Comparison of ENCODE assay signal across 18 cellular contexts in genomic region chr20:4056880-4057279, GRCh38. TPM values are rescaled to one million over a fixed set of nuclear protein-coding genes. Genes with fewer than 3 reads are reported as not detected.
DNase-seq lines count a peak whose midpoint lies in the region; ATAC-seq and TF ChIP-seq lines count a peak whose summit lies in the region.
"Had no signal": no experiment of that assay in that cellular context is flagged by ENCODE, and none has a peak within 500 bp of the region (broad histone marks: within the 10 kb centered on the region; RNA-seq: fewer than 3 reads in every experiment).

No MANE protein-coding gene starts in this region.

- H3K27ac ChIP-seq in RWPE1: peak overlapping the region; percentile 68
- H3K27ac ChIP-seq: A549 had no signal

- H3K4me1 Mint-ChIP-seq in activated CD4-positive, alpha-beta T cell treated with anti-CD3 and anti-CD28 coated beads, Interleukin-2, amount 10 ng/mL, durations not matched to agents 7 days and 5 days: peaks cover 23% of the 10 kb centered on the region

- CTCF ChIA-PET in activated CD4-positive, alpha-beta T cell treated with anti-CD3 and anti-CD28 coated beads, Interleukin-2, amount 10 ng/mL, durations not matched to agents 7 days and 5 days (lab: Charles Lee): interaction anchor here (0.9 to 1.7 kb wide), 3 partner anchors 11 to 66 kb away, joined by 4 to 8 read pairs (median 5); no protein-coding TSS in a partner anchor
- CTCF ChIA-PET in RWPE1 (lab: Yijun Ruan, JAX): no interaction called here

- H3K27me3 Mint-ChIP-seq in activated CD4-positive, alpha-beta T cell treated with anti-CD3 and anti-CD28 coated beads, Interleukin-2, amount 10 ng/mL, durations not matched to agents 7 days and 5 days: peaks cover 5% of the 10 kb centered on the region

- no peaks in the 10 kb centered on the region for H3K36me3 Mint-ChIP-seq in activated CD4-positive, alpha-beta T cell treated with anti-CD3 and anti-CD28 coated beads, Interleukin-2, amount 10 ng/mL, durations not matched to agents 7 days and 5 days (ENCODE audit: low read depth)
- H3K36me3 Mint-ChIP-seq: CD4-positive, alpha-beta memory T cell; IgD-negative memory B cell had no signal

- TF ChIP-seq CTCF in RWPE1 (conservative IDR thresholded peaks at IDR 0.05; ENCODE audit: low read depth): no peak

- peak; percentile 20 for ATAC-seq in esophagus mucosa
- no peak for ATAC-seq in HG03354 (IDR thresholded peaks at IDR 0.05; ENCODE audit: poor library complexity, severe bottlenecking, unreplicated experiment)
- ATAC-seq in HG02571 (IDR thresholded peaks at IDR 0.05; ENCODE audit: unreplicated experiment): no peak
- ATAC-seq: A549 had no signal

- no peaks in the 10 kb centered on the region for H3K9me3 Mint-ChIP-seq in activated CD4-positive, alpha-beta T cell treated with anti-CD3 and anti-CD28 coated beads, Interleukin-2, amount 10 ng/mL, durations not matched to agents 7 days and 5 days
- H3K9me3 Mint-ChIP-seq: CD4-positive, alpha-beta memory T cell had no signal

- DNase-seq in activated CD4-positive, alpha-beta T cell treated with anti-CD3 and anti-CD28 coated beads, Interleukin-2, amount 10 ng/mL, durations not matched to agents 7 days and 5 days: no peak
- DNase-seq in activated CD4-positive, alpha-beta T cell treated with anti-CD3 and anti-CD28 coated beads for 48 hours: no peak
- DNase-seq in RWPE1 (ENCODE audit: low spot score): no peak
- DNase-seq in ureter (ENCODE audit: low spot score): peak; percentile 40
- no peak for DNase-seq in NCI-H1105 (lab: John Stamatoyannopoulos, UW)
- DNase-seq: Calu3; CD4-positive, alpha-beta memory T cell; GF-D8; GOT3; Karpas-422; NCI-H1694 treated with DMSO at 0.1 percent for 48 hours; OCI-M1; SHP77 treated with DMSO at 0.1 percent for 48 hours had no signal

- no peak overlapping the region for H3K4me3 Mint-ChIP-seq in activated CD4-positive, alpha-beta T cell treated with anti-CD3 and anti-CD28 coated beads, Interleukin-2, amount 10 ng/mL, durations not matched to agents 7 days and 5 days
- H3K4me3 Mint-ChIP-seq: CD4-positive, alpha-beta memory T cell; IgD-negative memory B cell had no signal

- POLR2A ChIA-PET in activated CD4-positive, alpha-beta T cell treated with anti-CD3 and anti-CD28 coated beads, Interleukin-2, amount 10 ng/mL, durations not matched to agents 7 days and 5 days (lab: Charles Lee): no interaction called here
- POLR2A ChIA-PET in RWPE1 (lab: Yijun Ruan, JAX; ENCODE audit: low non-redundant PET): no interaction called here

- H3K27ac Mint-ChIP-seq in activated CD4-positive, alpha-beta T cell treated with anti-CD3 and anti-CD28 coated beads, Interleukin-2, amount 10 ng/mL, durations not matched to agents 7 days and 5 days: peak overlapping the region; percentile 1

RNA-seq across cellular contexts. Expression of gene RNF24, which starts 41.5 kb away (rescaled TPM):
- total RNA-seq in activated CD4-positive, alpha-beta T cell treated with anti-CD3 and anti-CD28 coated beads, Interleukin-2, amount 10 ng/mL, durations not matched to agents 7 days and 5 days: 10 to 100 TPM; 13.5 to 15.0 TPM
- total RNA-seq in esophagus mucosa (8.3 TPM), ureter (15.9 TPM)
